Comparison of ENCODE assay signal across 8 cellular contexts in genomic region chr2:8679827-8680731, GRCh38. TPM values are rescaled to one million over a fixed set of nuclear protein-coding genes. Genes with fewer than 3 reads are reported as not detected.
DNase-seq lines count a peak whose midpoint lies in the region; ATAC-seq, FAIRE-seq and TF ChIP-seq lines count a peak whose summit lies in the region.

No MANE protein-coding gene starts in this region.

- TF ChIP-seq POLR2A in gastroesophageal sphincter (IDR thresholded peaks at IDR 0.05), result no peak

- no peak for ATAC-seq in gastroesophageal sphincter
- peak; percentile 42 to 47 (median 44) for ATAC-seq in pancreas
- ATAC-seq in GM19023 (IDR thresholded peaks at IDR 0.05; ENCODE audit: unreplicated experiment), result no peak

- H3K9me3 ChIP-seq in MG63 (peaks cover 9% of the 10 kb centered on the region), WERI-Rb-1 (ENCODE audit: severe bottlenecking) (peaks cover 15% of the 10 kb centered on the region), gastroesophageal sphincter (peaks cover 0 to 2% (median 0%) of the 10 kb centered on the region in 3 donors), pancreas (no peaks in the 10 kb centered on the region)

- no peak for FAIRE-seq in pancreas (lab: Jason Lieb, UNC)

- H3K36me3 ChIP-seq in MG63, result peaks cover 11% of the 10 kb centered on the region; the same call in 1 of the 2 replicates
- H3K36me3 ChIP-seq in WERI-Rb-1, result peaks cover 11% of the 10 kb centered on the region
- H3K36me3 ChIP-seq in gastroesophageal sphincter, result no peaks in the 10 kb centered on the region
- H3K36me3 ChIP-seq in pancreas, result no peaks in the 10 kb centered on the region

- H3K27ac ChIP-seq in WERI-Rb-1, result peak overlapping the region; percentile 100
- peak overlapping the region; percentile 92 to 99 (median 97) for H3K27ac ChIP-seq in gastroesophageal sphincter
- peak overlapping the region; percentile 98 to 100 (median 98) for H3K27ac ChIP-seq in pancreas

- peak; percentile 77 for DNase-seq in DMS 273 treated with DMSO at 0.1 percent for 48 hours (lab: John Stamatoyannopoulos, UW)
- peak; percentile 68 for DNase-seq in MG63
- DNase-seq in WERI-Rb-1, result peak; percentile 67
- DNase-seq in pancreas, result peak; percentile 77 to 89 (median 86)
- no peak for DNase-seq in cerebellar nuclear complex (lab: John Stamatoyannopoulos, UW)
- no peak for DNase-seq in amniotic stem cell (lab: John Stamatoyannopoulos, UW)

- TF ChIP-seq CTCF in WERI-Rb-1 (IDR thresholded peaks at IDR 0.05; ENCODE audit: low read depth, low read length), result no peak
- TF ChIP-seq CTCF in gastroesophageal sphincter (IDR thresholded peaks at IDR 0.05), result no peak
- no peak for TF ChIP-seq CTCF in pancreas (IDR thresholded peaks at IDR 0.05)

- H3K4me1 ChIP-seq in gastroesophageal sphincter (peaks cover 0 to 69% (median 21%) of the 10 kb centered on the region in 3 donors), pancreas (peaks cover 0 to 28% (median 12%) of the 10 kb centered on the region in 3 donors)

- peak overlapping the region; percentile 56 for H3K4me3 ChIP-seq in MG63
- H3K4me3 ChIP-seq in WERI-Rb-1 (ENCODE audit: low read depth, low read length), result peak overlapping the region; percentile 81
- H3K4me3 ChIP-seq in gastroesophageal sphincter, result peak overlapping the region; percentile 47 to 89
- peak overlapping the region in 3 of 4 donors; percentile 64 to 68 (median 64) for H3K4me3 ChIP-seq in pancreas

- TF ChIP-seq EP300 in gastroesophageal sphincter (IDR thresholded peaks at IDR 0.05), result no peak

- intact Hi-C loops in pancreas (cut with DNase I), result no loop called here

- 5 to 21% methylated on average over 15 of the region's 19 CpGs for WGBS in gastroesophageal sphincter (ENCODE audit: low coverage in 1 of 2), 2 donors
- WGBS in pancreas, 2 donors, result 4 to 6% methylated on average over 19 of the region's 19 CpGs

- H3K27me3 ChIP-seq in MG63 (no peaks in the 10 kb centered on the region), WERI-Rb-1 (ENCODE audit: insufficient read depth, low read depth, severe bottlenecking) (no peaks in the 10 kb centered on the region), gastroesophageal sphincter (no peaks in the 10 kb centered on the region), pancreas (no peaks in the 10 kb centered on the region)

RNA-seq across cellular contexts. Expression of gene ID2, which starts 1.8 kb away (rescaled TPM):
- 64.1 and 77.3 TPM in 2 replicates for total RNA-seq in MG63 (2014; rRNA removed; shearing (Covaris generic); ENCODE audit: low replicate concordance)
- 100 to 1,000 TPM; 142 to 384 (median 169) TPM for total RNA-seq in gastroesophageal sphincter
- 10 to 100 TPM; 19.3 to 50.6 (median 23.2) TPM for total RNA-seq in pancreas
- polyA plus RNA-seq in pancreas, result 100 to 1,000 TPM in 1 of 2 donors, 10 to 100 TPM in 1; 53.1 to 135 TPM

Comparison
In these comparisons a context has a peak if more than half of its experiments do, and no peak if none do; other contexts are left out.
1. DNase-seq: peak in DMS 273 treated with DMSO at 0.1 percent for 48 hours (single experiment), MG63 (single experiment), WERI-Rb-1 (single experiment) and pancreas (6 of 6); none in cerebellar nuclear complex (0 of 2) and amniotic stem cell (single experiment).
2. ATAC-seq: peak in pancreas (4 of 4); none in gastroesophageal sphincter (single experiment) and GM19023 (single experiment).
3. Peak in every context shown above with its lines, with median percentiles within 50 percentile points of each other: H3K4me3 ChIP-seq and H3K27ac ChIP-seq.